Comparison of ENCODE assay signal across 12 cellular contexts in genomic region chr1:230210979-230211336, GRCh38.
A peak's percentile ranks its signal among the peaks of the same experiment; 100 is the strongest.
DNase-seq lines count a peak whose midpoint lies in the region; ATAC-seq and TF ChIP-seq lines count a peak whose summit lies in the region.
"Had no signal": no experiment of that assay in that cellular context is flagged by ENCODE, and none has a peak within 500 bp of the region (broad histone marks: within the 10 kb centered on the region; RNA-seq: fewer than 3 reads in every experiment).

No MANE protein-coding gene starts in this region.

- no CpG with 5 or more reads among the region's 13 CpGs for WGBS in trophoblast cell (ENCODE audit: extremely low coverage, insufficient coverage, insufficient read length)

- no peak overlapping the region for H3K4me3 ChIP-seq in Caco-2 (ENCODE audit: low read depth, low read length)
- no peak overlapping the region for H3K4me3 ChIP-seq in trophoblast cell (ENCODE audit: low read depth, low read length)

- no peak overlapping the region for H3K4ac ChIP-seq in trophoblast cell (ENCODE audit: low read depth, low read length)

- H3K23ac ChIP-seq in trophoblast cell (ENCODE audit: low read length): no peak overlapping the region

- no peak overlapping the region for H3K4me2 ChIP-seq in trophoblast cell (ENCODE audit: low read length)

- no peak for ATAC-seq in activated naive CD8-positive, alpha-beta T cell treated with anti-CD3 and anti-CD28 coated beads, Interleukin-2, amount 50 U/mL, for 24 hours
- ATAC-seq in left ventricle myocardium superior: peak; percentile 47
- no peak for ATAC-seq in stimulated activated effector memory CD8-positive, alpha-beta T cell treated with anti-CD3 and anti-CD28 coated beads, Interleukin-12 subunit alpha, Interleukin-12 subunit beta, amount 100 ng/mL, for 72 hours
- ATAC-seq: CD8-positive, alpha-beta T cell had no signal

- POLR2A ChIA-PET in Caco-2 (lab: Charles Lee): no interaction called here

- no peak overlapping the region for H4K8ac ChIP-seq in trophoblast cell (ENCODE audit: low read depth, low read length)

- peaks cover 43% of the 10 kb centered on the region for H3K4me1 Mint-ChIP-seq in Caco-2 (ENCODE audit: low read depth, unreplicated experiment)
- peaks cover 74% of the 10 kb centered on the region for H3K4me1 Mint-ChIP-seq in activated naive CD8-positive, alpha-beta T cell treated with anti-CD3 and anti-CD28 coated beads, Interleukin-2, amount 50 U/mL, for 24 hours
- H3K4me1 Mint-ChIP-seq in stimulated activated effector memory CD8-positive, alpha-beta T cell treated with anti-CD3 and anti-CD28 coated beads, Interleukin-12 subunit alpha, Interleukin-12 subunit beta, amount 100 ng/mL, for 72 hours: peaks cover 69% of the 10 kb centered on the region

- no peak overlapping the region for H3K27ac ChIP-seq in trophoblast cell (ENCODE audit: low read depth, low read length)

- no peaks in the 10 kb centered on the region for H3K9me3 Mint-ChIP-seq in Caco-2 (ENCODE audit: unreplicated experiment)
- no peaks in the 10 kb centered on the region for H3K9me3 Mint-ChIP-seq in activated naive CD8-positive, alpha-beta T cell treated with anti-CD3 and anti-CD28 coated beads, Interleukin-2, amount 50 U/mL, for 24 hours
- H3K9me3 Mint-ChIP-seq in stimulated activated effector memory CD8-positive, alpha-beta T cell treated with anti-CD3 and anti-CD28 coated beads, Interleukin-12 subunit alpha, Interleukin-12 subunit beta, amount 100 ng/mL, for 72 hours: no peaks in the 10 kb centered on the region
- H3K9me3 Mint-ChIP-seq: CD8-positive, alpha-beta T cell had no signal

- no peak overlapping the region for H3K9ac ChIP-seq in trophoblast cell (ENCODE audit: low read length)

- intact Hi-C loops in Caco-2 (cut with micrococcal nuclease; ENCODE audit: unreplicated experiment) (no loop called here), left ventricle myocardium superior (cut with micrococcal nuclease) (no loop called here)

- no peak overlapping the region for H2BK12ac ChIP-seq in trophoblast cell (ENCODE audit: low read length)

- no peak overlapping the region for H4K91ac ChIP-seq in trophoblast cell (ENCODE audit: low read depth, low read length)

- TF ChIP-seq CTCF in Caco-2 (IDR thresholded peaks at IDR 0.05; ENCODE audit: insufficient read depth in 1 of 2, low read depth in 1 of 2, low read length in 1 of 2, severe bottlenecking in 1 of 2, unreplicated experiment in 1 of 2): no peak

- H2BK5ac ChIP-seq in trophoblast cell (ENCODE audit: low read depth, low read length, poor library complexity): no peak overlapping the region

- H3K4me1 ChIP-seq in Caco-2 (peaks cover 36% of the 10 kb centered on the region), trophoblast cell (ENCODE audit: control insufficient read depth in 1 of 2, insufficient read depth in 2 of 2, low read length in 2 of 2) (peaks cover 12 to 18% of the 10 kb centered on the region in 2 experiments)

- H2BK120ac ChIP-seq in trophoblast cell (ENCODE audit: insufficient read depth, low read length, poor library complexity): no peak overlapping the region

- no peak overlapping the region for H3K18ac ChIP-seq in trophoblast cell (ENCODE audit: low read length)

- H3K27ac Mint-ChIP-seq in Caco-2 (ENCODE audit: unreplicated experiment): peak overlapping the region; percentile 90
- H3K27ac Mint-ChIP-seq in activated naive CD8-positive, alpha-beta T cell treated with anti-CD3 and anti-CD28 coated beads, Interleukin-2, amount 50 U/mL, for 24 hours: peak overlapping the region; percentile 99
- peak overlapping the region; percentile 94 for H3K27ac Mint-ChIP-seq in stimulated activated effector memory CD8-positive, alpha-beta T cell treated with anti-CD3 and anti-CD28 coated beads, Interleukin-12 subunit alpha, Interleukin-12 subunit beta, amount 100 ng/mL, for 72 hours

- no peaks in the 10 kb centered on the region for H3K27me3 ChIP-seq in Caco-2 (replicated peaks; ENCODE audit: control insufficient read depth, insufficient read depth, low read length)
- H3K27me3 ChIP-seq in trophoblast cell (ENCODE audit: insufficient read depth, low read length): no peaks in the 10 kb centered on the region

- no peaks in the 10 kb centered on the region for H3K79me2 ChIP-seq in trophoblast cell (ENCODE audit: control insufficient read depth, insufficient read depth, low read length, poor library complexity)

- H3K27me3 Mint-ChIP-seq in Caco-2 (ENCODE audit: insufficient read depth, unreplicated experiment): no peaks in the 10 kb centered on the region
- H3K27me3 Mint-ChIP-seq in activated naive CD8-positive, alpha-beta T cell treated with anti-CD3 and anti-CD28 coated beads, Interleukin-2, amount 50 U/mL, for 24 hours: no peaks in the 10 kb centered on the region

- DNase-seq in Caco-2: no peak
- no peak for DNase-seq in activated naive CD8-positive, alpha-beta T cell treated with anti-CD3 and anti-CD28 coated beads, Interleukin-2, amount 50 U/mL, for 24 hours
- DNase-seq in left ventricle myocardium superior: peak; percentile 53
- DNase-seq in stimulated activated effector memory CD8-positive, alpha-beta T cell treated with anti-CD3 and anti-CD28 coated beads, Interleukin-12 subunit alpha, Interleukin-12 subunit beta, amount 100 ng/mL, for 72 hours (ENCODE audit: low spot score in 2 of 2): no peak
- DNase-seq in LoVo (ENCODE audit: low spot score): no peak
- DNase-seq in trophoblast cell: no peak
- DNase-seq in stimulated activated CD4-positive, alpha-beta T cell treated with anti-CD3 and anti-CD28 coated beads, Interleukin-15, amount 100 ng/mL, for 24 hours: no peak
- DNase-seq in HuH-7.5 (ENCODE audit: low spot score): no peak
- DNase-seq: activated CD8-positive, alpha-beta memory T cell treated with anti-CD3 and anti-CD28 coated beads for 24 hours; anterior cingulate cortex; CD8-positive, alpha-beta T cell; Kasumi-1 had no signal

- BruUV-seq in Caco-2 (replicated peaks; lab: Mats Ljungman, UMichigan): no TSS peak

- H3K9me3 ChIP-seq in Caco-2 (no peaks in the 10 kb centered on the region), trophoblast cell (ENCODE audit: insufficient read depth, low read depth, low read length) (no peaks in the 10 kb centered on the region)

- no peak overlapping the region for H2AK5ac ChIP-seq in trophoblast cell (ENCODE audit: low read length)

- peak overlapping the region; percentile 45 for H3K4me3 Mint-ChIP-seq in Caco-2 (ENCODE audit: unreplicated experiment)
- no peak overlapping the region for H3K4me3 Mint-ChIP-seq in activated naive CD8-positive, alpha-beta T cell treated with anti-CD3 and anti-CD28 coated beads, Interleukin-2, amount 50 U/mL, for 24 hours
- peak overlapping the region; percentile 61 for H3K4me3 Mint-ChIP-seq in stimulated activated effector memory CD8-positive, alpha-beta T cell treated with anti-CD3 and anti-CD28 coated beads, Interleukin-12 subunit alpha, Interleukin-12 subunit beta, amount 100 ng/mL, for 72 hours

- H3K36me3 Mint-ChIP-seq in Caco-2 (ENCODE audit: insufficient read depth, unreplicated experiment): peaks cover 6% of the 10 kb centered on the region
- peaks cover 41% of the 10 kb centered on the region for H3K36me3 Mint-ChIP-seq in activated naive CD8-positive, alpha-beta T cell treated with anti-CD3 and anti-CD28 coated beads, Interleukin-2, amount 50 U/mL, for 24 hours (ENCODE audit: low read depth)
- H3K36me3 Mint-ChIP-seq in stimulated activated effector memory CD8-positive, alpha-beta T cell treated with anti-CD3 and anti-CD28 coated beads, Interleukin-12 subunit alpha, Interleukin-12 subunit beta, amount 100 ng/mL, for 72 hours: peaks cover 17% of the 10 kb centered on the region

- no peak overlapping the region for H4K12ac ChIP-seq in trophoblast cell (ENCODE audit: low read depth, low read length)

- no peak overlapping the region for H2AFZ ChIP-seq in trophoblast cell (ENCODE audit: insufficient read depth, low read length, poor library complexity)

- CTCF ChIA-PET in Caco-2 (lab: Charles Lee): interaction anchor here (0.6 kb wide), 1 partner anchor 186 kb away, joined by 4 read pairs; no protein-coding TSS in a partner anchor

- H3K14ac ChIP-seq in trophoblast cell (ENCODE audit: low read length): no peak overlapping the region

- H3K79me1 ChIP-seq in trophoblast cell (ENCODE audit: low read length): peaks cover 2% of the 10 kb centered on the region

- H3K36me3 ChIP-seq in Caco-2 (ENCODE audit: control insufficient read depth, insufficient read depth, low read length) (no peaks in the 10 kb centered on the region), trophoblast cell (ENCODE audit: control insufficient read depth in 1 of 2, insufficient read depth in 2 of 2, low read length in 2 of 2) (peaks cover 0 to 5% of the 10 kb centered on the region in 2 experiments)
